14 cellular contexts compared by ENCODE assay signal in genomic region chr1:114002492-114003290, GRCh38. TPM values are rescaled to one million over a fixed set of nuclear protein-coding genes. Genes with fewer than 3 reads are reported as not detected.
DNase-seq lines count a peak whose midpoint lies in the region; ATAC-seq and TF ChIP-seq lines count a peak whose summit lies in the region.
"Had no signal": no experiment of that assay in that cellular context is flagged by ENCODE, and none has a peak within 500 bp of the region (broad histone marks: within the 10 kb centered on the region; RNA-seq: fewer than 3 reads in every experiment).

No MANE protein-coding gene starts in this region.

- H3K4me1 ChIP-seq in ectodermal cell (ENCODE audit: control insufficient read depth, insufficient read depth, low read length) (peaks cover 16% of the 10 kb centered on the region), subcutaneous abdominal adipose tissue (ENCODE audit: control insufficient read depth in 5 of 5, insufficient read depth in 5 of 5, low read length in 5 of 5) (peaks cover 0 to 18% (median 15%) of the 10 kb centered on the region in 5 donors)

- ATAC-seq in GM19455 (IDR thresholded peaks at IDR 0.05; ENCODE audit: unreplicated experiment) (no peak), HG03521 (IDR thresholded peaks at IDR 0.05; ENCODE audit: unreplicated experiment) (no peak), GM18873 (IDR thresholded peaks at IDR 0.05; ENCODE audit: low FRiP score, unreplicated experiment) (no peak)
- ATAC-seq: Panc1 had no signal

- H3K27ac Mint-ChIP-seq in HFFc6: peak overlapping the region; percentile 0; the same call in 1 of the 2 replicates
- H3K27ac Mint-ChIP-seq: activated T-cell treated with anti-CD3 and anti-CD28 coated beads, Interleukin-2, amount 50 U/mL, for 24 hours; CD4-positive, alpha-beta memory T cell had no signal

- H3K9ac ChIP-seq in subcutaneous abdominal adipose tissue (ENCODE audit: low read length in 5 of 5): no peak overlapping the region

- H3K4me3 ChIP-seq in ectodermal cell (ENCODE audit: insufficient read depth, low read depth, low read length): no peak overlapping the region
- H3K4me3 ChIP-seq in subcutaneous abdominal adipose tissue (ENCODE audit: low read depth in 1 of 5, low read length in 5 of 5): peak overlapping the region in 3 of 5 donors; percentile 10 to 22 (median 10)

- H3K4me1 Mint-ChIP-seq in HFFc6 (ENCODE audit: low read depth): peaks cover 23% of the 10 kb centered on the region

- WGBS in ectodermal cell, 2 experiments: 62 to 66% methylated on average over 15 of the region's 15 CpGs

- DNase-seq in HFFc6 (peak; percentile 55), iris pigment epithelial cell (ENCODE audit: low read depth) (peak; percentile 64), COR-L47 (lab: John Stamatoyannopoulos, UW) (no peak)
- DNase-seq: activated CD4-positive, alpha-beta T cell treated with anti-CD3 and anti-CD28 coated beads for 1 hour; activated T-cell treated with anti-CD3 and anti-CD28 coated beads, Interleukin-2, amount 50 U/mL, for 24 hours; CD4-positive, alpha-beta memory T cell; NCI-H1092 treated with DMSO at 0.1 percent for 48 hours; NCI-H345 had no signal

- H3K9me3 ChIP-seq in ectodermal cell (ENCODE audit: control insufficient read depth, low read length) (no peaks in the 10 kb centered on the region), subcutaneous abdominal adipose tissue (ENCODE audit: control insufficient read depth in 5 of 5, low read length in 5 of 5) (peaks cover 0 to 2% (median 0%) of the 10 kb centered on the region in 5 donors)

- no peaks in the 10 kb centered on the region for H3K9me3 Mint-ChIP-seq in HFFc6
- H3K9me3 Mint-ChIP-seq: activated T-cell treated with anti-CD3 and anti-CD28 coated beads, Interleukin-2, amount 50 U/mL, for 24 hours had no signal

- no peak for TF ChIP-seq CTCF in HFFc6 (IDR thresholded peaks at IDR 0.05)

- peak overlapping the region; percentile 16; the same call in 1 of the 2 replicates for H3K4me3 Mint-ChIP-seq in HFFc6
- H3K4me3 Mint-ChIP-seq: activated T-cell treated with anti-CD3 and anti-CD28 coated beads, Interleukin-2, amount 50 U/mL, for 24 hours; CD4-positive, alpha-beta memory T cell had no signal

- H3K27me3 ChIP-seq in ectodermal cell (ENCODE audit: control insufficient read depth, insufficient read depth, low read length, poor library complexity, severe bottlenecking): no peaks in the 10 kb centered on the region
- H3K27me3 ChIP-seq in subcutaneous abdominal adipose tissue (ENCODE audit: control insufficient read depth in 5 of 5, insufficient read depth in 4 of 5, low read length in 5 of 5): no peaks in the 10 kb centered on the region

- H3K27ac ChIP-seq in ectodermal cell (ENCODE audit: insufficient read depth, low read depth, low read length, poor library complexity, severe bottlenecking) (peak overlapping the region; percentile 44), subcutaneous abdominal adipose tissue (ENCODE audit: low read depth, low read length) (no peak overlapping the region)

- no peaks in the 10 kb centered on the region for H3K36me3 ChIP-seq in ectodermal cell (ENCODE audit: control insufficient read depth, insufficient read depth, low read length)
- H3K36me3 ChIP-seq in subcutaneous abdominal adipose tissue (ENCODE audit: control insufficient read depth in 5 of 5, insufficient read depth in 5 of 5, low read length in 5 of 5): no peaks in the 10 kb centered on the region

- H3K36me3 Mint-ChIP-seq in HFFc6 (ENCODE audit: low read depth): no peaks in the 10 kb centered on the region

- peaks cover 9% of the 10 kb centered on the region for H3K27me3 Mint-ChIP-seq in HFFc6 (ENCODE audit: insufficient read depth)

RNA-seq across cellular contexts. Expression of gene OLFML3, which starts 23.4 kb away (rescaled TPM):
- total RNA-seq in HFFc6 (2021; fragmentation: NEBNext Ultra II Directional; extraction: Animal tissue kit (Norgen Biotek cat#: 25700)): 100 to 1,000 TPM in 4 of 6 experiments, 10 to 100 TPM in 2; 66.4 to 130 (median 123) TPM
- 33.1 TPM for polyA plus RNA-seq in ectodermal cell (2013, experiment 1 of 4)
- 28.6 TPM for polyA plus RNA-seq in ectodermal cell (2013, experiment 2 of 4)
- 23.1 TPM for polyA plus RNA-seq in ectodermal cell (2013, experiment 3 of 4)
- 25.9 TPM for polyA plus RNA-seq in ectodermal cell (2013, experiment 4 of 4)
- polyA plus RNA-seq: CD4-positive, alpha-beta memory T cell had no signal
